In the genomic region with DNA sequence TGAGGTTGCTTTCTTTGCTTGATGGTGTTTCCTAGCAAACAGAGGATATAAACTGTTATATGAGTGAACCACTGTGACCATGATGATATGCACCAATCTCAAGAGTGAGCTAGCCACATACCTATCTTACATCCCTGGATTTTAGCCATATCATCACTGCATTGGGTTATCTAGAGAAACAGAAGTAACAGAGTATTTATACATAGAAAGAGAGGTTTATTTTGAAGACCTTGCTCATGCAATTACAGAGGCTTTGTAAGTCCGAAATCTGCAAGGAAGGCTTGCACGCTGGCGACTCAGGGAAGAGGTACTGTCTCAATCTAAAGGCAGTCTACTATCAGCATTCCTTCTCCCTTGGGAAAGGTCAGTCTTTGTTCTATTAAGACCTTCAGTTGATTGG, we compare ENCODE assay signal across 25 cellular contexts. TPM values are rescaled to one million over a fixed set of nuclear protein-coding genes. Genes with fewer than 3 reads are reported as not detected.
"Had no signal": no experiment of that assay in that cellular context is flagged by ENCODE, and none has a peak within 500 bp of the region (broad histone marks: within the 10 kb centered on the region; RNA-seq: fewer than 3 reads in every experiment).

No MANE protein-coding gene starts in this region.

- FAIRE-seq: HTR-8/SVneo had no signal

- ATAC-seq: Panc1, PC-3 had no signal

- H3K9ac ChIP-seq: SK-N-SH had no signal

- H3K9me3 ChIP-seq: SK-N-SH had no signal

- H3K27ac ChIP-seq: HL-60, RWPE1 had no signal

- H3K4me2 ChIP-seq: SK-N-SH had no signal

- DNase-seq: KBM-7, NCI-H1092 treated with DMSO at 0.1 percent for 48 hours, NCI-H1436, NCI-H187, NCI-H2029, NCI-H2081 treated with DMSO at 0.1 percent for 48 hours, NCI-H2171, NCI-H226, NCI-H446, NCI-H510A, NCI-H524 treated with DMSO at 0.1 percent for 48 hours, NCI-H69, NCI-H774, PC-3, SHP77, SK-N-SH, T-helper 1 cell had no signal

RNA-seq across cellular contexts. Expression of a gene that starts 39.1 kb away (rescaled TPM):
- total RNA-seq: MCF 10A, PC-3 had no signal
- polyA plus RNA-seq: IgD-negative memory B cell, SK-N-SH had no signal

RNA-seq across cellular contexts. Expression of a gene that starts 50.4 kb away (rescaled TPM):
- total RNA-seq: LHCN-M2, MCF 10A, PC-3, SK-MEL-5 had no signal
- polyA plus RNA-seq: IgD-negative memory B cell, SK-N-SH had no signal
